In genomic region chr12:116818341-116818856, GRCh38 we compare ENCODE assay signal across 8 cellular contexts.
DNase-seq lines count a peak whose midpoint lies in the region; ATAC-seq and TF ChIP-seq lines count a peak whose summit lies in the region.

No MANE protein-coding gene starts in this region.

- no peaks in the 10 kb centered on the region for H3K9me3 Mint-ChIP-seq in stimulated activated naive CD8-positive, alpha-beta T cell treated with anti-CD3 and anti-CD28 coated beads, Interleukin-15, amount 100 ng/mL, for 72 hours

- H3K27ac ChIP-seq in RWPE1 (peak overlapping the region; percentile 90), caudate nucleus (ENCODE audit: low read depth, low read length) (peak overlapping the region; percentile 98), layer of hippocampus (ENCODE audit: low read depth, low read length) (peak overlapping the region; percentile 95)

- CTCF ChIA-PET in RWPE1 (lab: Yijun Ruan, JAX): interaction anchor here (0.6 to 0.7 kb wide), 4 partner anchors 48 to 138 kb away, joined by 3 to 8 read pairs (median 3); no protein-coding TSS in a partner anchor

- peaks cover 24% of the 10 kb centered on the region for H3K4me1 Mint-ChIP-seq in stimulated activated naive CD8-positive, alpha-beta T cell treated with anti-CD3 and anti-CD28 coated beads, Interleukin-15, amount 100 ng/mL, for 72 hours

- no peaks in the 10 kb centered on the region for H3K27me3 ChIP-seq in layer of hippocampus (ENCODE audit: control insufficient read depth, insufficient read depth, low read length)

- ATAC-seq in GM21515 (IDR thresholded peaks at IDR 0.05; ENCODE audit: unreplicated experiment): peak; percentile 7
- ATAC-seq in stimulated activated naive CD8-positive, alpha-beta T cell treated with anti-CD3 and anti-CD28 coated beads, Interleukin-15, amount 100 ng/mL, for 72 hours: peak; percentile 29
- ATAC-seq in GM19455 (IDR thresholded peaks at IDR 0.05; ENCODE audit: unreplicated experiment): no peak

- H3K4me3 Mint-ChIP-seq in stimulated activated naive CD8-positive, alpha-beta T cell treated with anti-CD3 and anti-CD28 coated beads, Interleukin-15, amount 100 ng/mL, for 72 hours: peak overlapping the region; percentile 92 to 94

- DNase-seq in C1 segment of cervical spinal cord (lab: John Stamatoyannopoulos, UW) (peak in 9 of 14 donors; percentile 8 to 55 (median 34)), RWPE1 (ENCODE audit: low spot score) (no peak), caudate nucleus (lab: John Stamatoyannopoulos, UW) (peak in 8 of 61 donors; percentile 2 to 53 (median 34)), SW480 (ENCODE audit: low spot score) (no peak)
- DNase-seq in stimulated activated naive CD8-positive, alpha-beta T cell treated with anti-CD3 and anti-CD28 coated beads, Interleukin-15, amount 100 ng/mL, for 72 hours: peak; percentile 12 to 19

- POLR2A ChIA-PET in RWPE1 (lab: Yijun Ruan, JAX; ENCODE audit: low non-redundant PET): no interaction called here

- no peaks in the 10 kb centered on the region for H3K27me3 Mint-ChIP-seq in stimulated activated naive CD8-positive, alpha-beta T cell treated with anti-CD3 and anti-CD28 coated beads, Interleukin-15, amount 100 ng/mL, for 72 hours

- H3K27ac Mint-ChIP-seq in stimulated activated naive CD8-positive, alpha-beta T cell treated with anti-CD3 and anti-CD28 coated beads, Interleukin-15, amount 100 ng/mL, for 72 hours: peak overlapping the region; percentile 97 to 98

- no peak for TF ChIP-seq CTCF in RWPE1 (conservative IDR thresholded peaks at IDR 0.05; ENCODE audit: low read depth)

Comparison
In these comparisons a context has a peak if more than half of its experiments do, and no peak if none do; other contexts are left out.
1. DNase-seq: peak in C1 segment of cervical spinal cord (9 of 14) and stimulated activated naive CD8-positive, alpha-beta T cell treated with anti-CD3 and anti-CD28 coated beads, Interleukin-15, amount 100 ng/mL, for 72 hours (2 of 2); none in RWPE1 (single experiment) and SW480 (single experiment).
2. Peak in every context shown above with its lines, with median percentiles within 50 percentile points of each other: H3K27ac ChIP-seq.